Comparison of ENCODE assay signal across 17 cellular contexts in the genomic region with DNA sequence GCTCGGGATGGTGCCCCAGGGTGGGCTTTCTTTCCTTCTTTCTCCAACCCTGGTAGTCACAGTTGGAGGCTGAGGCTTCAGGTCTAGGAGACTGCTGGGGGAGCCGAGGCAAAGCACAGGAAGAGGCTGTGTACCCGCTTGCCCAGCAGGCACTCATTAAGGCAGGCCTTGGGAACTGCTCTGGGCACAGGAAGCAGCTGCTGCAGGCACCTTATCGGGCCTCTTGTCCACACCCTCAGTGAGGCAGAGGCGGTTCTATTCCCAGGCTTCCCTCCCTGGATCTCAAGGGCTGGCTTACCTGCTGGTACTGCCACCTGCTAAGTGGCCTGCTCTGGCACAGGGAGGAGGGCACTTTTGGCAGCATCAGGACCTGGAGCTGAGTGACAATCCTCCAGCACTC. TPM values are rescaled to one million over a fixed set of nuclear protein-coding genes. Genes with fewer than 3 reads are reported as not detected.
"Had no signal": no experiment of that assay in that cellular context is flagged by ENCODE, and none has a peak within 500 bp of the region (broad histone marks: within the 10 kb centered on the region; RNA-seq: fewer than 3 reads in every experiment).

No MANE protein-coding gene starts in this region.

- DNase-seq: activated CD4-positive, alpha-beta T cell treated with anti-CD3 and anti-CD28 coated beads, Interleukin-2, amount 10 ng/mL, durations not matched to agents 24 days and 14 days; activated gamma-delta T cell; activated T-cell treated with anti-CD3 and anti-CD28 coated beads, Interleukin-2, amount 50 U/mL, for 1 hour; cerebellar nuclear complex; islet precursor cell; left lung; mesendoderm; stimulated activated CD4-positive, alpha-beta T cell treated with anti-CD3 and anti-CD28 coated beads, Interleukin-2, amount 100 ng/mL, for 48 hours; T-helper 1 cell had no signal

- H3K27ac Mint-ChIP-seq: activated naive CD8-positive, alpha-beta T cell; nephron had no signal

- ATAC-seq: left lung had no signal

- H3K4me3 Mint-ChIP-seq: activated CD4-positive, alpha-beta T cell treated with anti-CD3 and anti-CD28 coated beads, Interleukin-2, amount 10 ng/mL, durations not matched to agents 24 days and 14 days; activated naive CD8-positive, alpha-beta T cell; brain; nephron; stimulated activated naive CD8-positive, alpha-beta T cell treated with anti-CD3 and anti-CD28 coated beads, Interleukin-15, Interleukin-2, amounts not matched to agents 100 ng/mL and 50 ng/mL, for 24 hours had no signal

- H3K27me3 Mint-ChIP-seq: activated CD4-positive, alpha-beta T cell treated with anti-CD3 and anti-CD28 coated beads, Interleukin-2, amount 10 ng/mL, durations not matched to agents 24 days and 14 days; activated naive CD8-positive, alpha-beta T cell; brain; stimulated activated naive CD8-positive, alpha-beta T cell treated with anti-CD3 and anti-CD28 coated beads, Interleukin-15, Interleukin-2, amounts not matched to agents 100 ng/mL and 50 ng/mL, for 24 hours had no signal

- H3K27me3 ChIP-seq: esophagus muscularis mucosa, left lung had no signal

- H3K27ac ChIP-seq: esophagus muscularis mucosa, left lung, thoracic aorta had no signal

- H3K4me3 ChIP-seq: esophagus muscularis mucosa, left lung, thoracic aorta had no signal

- H3K9me3 Mint-ChIP-seq: activated CD4-positive, alpha-beta T cell treated with anti-CD3 and anti-CD28 coated beads, Interleukin-2, amount 10 ng/mL, durations not matched to agents 24 days and 14 days; brain; nephron; stimulated activated naive CD8-positive, alpha-beta T cell treated with anti-CD3 and anti-CD28 coated beads, Interleukin-15, Interleukin-2, amounts not matched to agents 100 ng/mL and 50 ng/mL, for 24 hours had no signal

- H3K9me3 ChIP-seq: esophagus muscularis mucosa, left lung, thoracic aorta had no signal

RNA-seq across cellular contexts. Expression of a gene that starts 15.8 kb away (rescaled TPM):
- total RNA-seq: fibroblast of villous mesenchyme, pulmonary artery endothelial cell had no signal
